ENCODE assay signal across 8 cellular contexts in the genomic region with DNA sequence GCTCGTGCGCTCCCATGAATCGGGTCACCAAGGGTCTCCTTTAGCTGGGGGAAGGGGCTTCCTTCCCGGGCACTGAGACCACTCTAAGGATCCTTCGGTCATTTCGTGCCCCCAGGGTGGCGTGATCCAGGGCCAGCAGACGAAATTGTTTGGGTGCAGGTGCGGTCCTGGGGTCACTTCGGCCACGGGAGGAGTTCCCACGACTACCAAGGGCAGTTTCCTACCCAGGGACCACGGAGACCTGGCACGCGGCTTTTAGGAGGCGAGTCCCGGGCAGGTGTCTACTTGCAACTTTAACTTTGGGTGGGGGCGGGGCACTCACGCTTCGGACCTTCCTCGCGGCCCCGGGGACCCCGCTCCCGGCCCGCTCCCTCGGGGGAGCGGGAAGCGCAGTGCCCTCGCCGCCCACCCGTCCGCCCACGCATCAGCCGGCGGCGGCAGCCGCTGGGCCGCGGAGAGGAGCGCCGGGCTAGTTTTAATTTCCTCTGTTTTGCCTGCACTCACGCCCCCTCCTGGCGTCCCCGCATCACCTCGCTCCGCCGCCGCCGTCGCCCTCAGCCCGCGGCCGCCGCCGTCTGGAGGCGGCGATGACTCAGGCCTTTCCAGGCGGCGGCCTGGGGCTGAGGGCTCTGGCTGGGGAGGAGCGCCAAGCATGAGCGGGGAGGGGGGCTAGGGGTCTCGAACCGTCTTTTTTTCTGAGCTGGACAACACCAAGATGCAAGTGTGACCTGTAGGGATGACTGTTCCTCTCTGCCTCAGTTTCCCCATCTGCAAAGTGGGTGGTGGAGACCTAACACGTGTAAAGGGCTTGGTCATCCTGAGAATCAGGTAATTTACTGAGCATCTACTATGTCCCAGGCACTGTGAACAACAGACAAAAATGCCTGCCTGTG. TPM values are rescaled to one million over a fixed set of nuclear protein-coding genes. Genes with fewer than 3 reads are reported as not detected.
DNase-seq lines count a peak whose midpoint lies in the region; ATAC-seq and TF ChIP-seq lines count a peak whose summit lies in the region.

No MANE protein-coding gene starts in this region.

- H3F3A ChIP-seq in DOHH2 (ENCODE audit: control insufficient read depth, insufficient read depth): no peaks in the 10 kb centered on the region

- no peaks in the 10 kb centered on the region for H3K36me3 ChIP-seq in DOHH2 (ENCODE audit: control insufficient read depth, low read length)
- no peaks in the 10 kb centered on the region for H3K36me3 ChIP-seq in HUES48 (ENCODE audit: control insufficient read depth, insufficient read depth, low read length)
- H3K36me3 ChIP-seq in RWPE2 (ENCODE audit: low read depth): no peaks in the 10 kb centered on the region

- H3K9me3 ChIP-seq in DOHH2 (ENCODE audit: control insufficient read depth, insufficient read depth, low read length) (no peaks in the 10 kb centered on the region), HUES48 (ENCODE audit: control insufficient read depth, insufficient read depth, low read length) (no peaks in the 10 kb centered on the region), RWPE2 (ENCODE audit: severe bottlenecking) (no peaks in the 10 kb centered on the region)

- peak overlapping the region; percentile 56 for H3K4me2 ChIP-seq in DOHH2 (ENCODE audit: low read length)

- peak overlapping the region; percentile 48; the same call in 1 of the 2 replicates for H3K9ac ChIP-seq in HUES48 (ENCODE audit: low read depth, low read length)

- H4K20me1 ChIP-seq in DOHH2 (ENCODE audit: control insufficient read depth, insufficient read depth, low read depth, low read length): no peaks in the 10 kb centered on the region

- intact Hi-C loops in activated T-helper 2 cell treated with anti-CD3 and anti-CD28 coated beads, Interferon-gamma antibody, Interleukin-2, Interleukin-4, amounts not matched to agents 10 μg/mL and 5 μg/mL and 100 μg/mL, durations not matched to agents 14 hours and 24 hours and 36 hours (cut with micrococcal nuclease): loop anchor here (1.0 to 10.0 kb wide), 3 partner anchors 56 to 290 kb away; partner anchors contain the start of genes PIN1 and ZNF561

- H3K4me3 ChIP-seq in DOHH2 (ENCODE audit: low read length) (peak overlapping the region; percentile 47), HUES48 (ENCODE audit: low read depth, low read length) (peak overlapping the region; percentile 77), RWPE2 (ENCODE audit: severe bottlenecking) (peak overlapping the region; percentile 39)

- no peak overlapping the region for H3K27ac Mint-ChIP-seq in activated T-helper 2 cell treated with anti-CD3 and anti-CD28 coated beads, Interferon-gamma antibody, Interleukin-2, Interleukin-4, amounts not matched to agents 10 μg/mL and 5 μg/mL and 100 μg/mL, durations not matched to agents 14 hours and 24 hours and 36 hours

- peak; percentile 91 for ATAC-seq in RWPE2 (ENCODE audit: low read depth)
- no peak for ATAC-seq in HG03460 (IDR thresholded peaks at IDR 0.05; ENCODE audit: unreplicated experiment)

- peak; percentile 62 for TF ChIP-seq CTCF in DOHH2 (IDR thresholded peaks at IDR 0.05; ENCODE audit: low read depth, low read length, poor library complexity, severe bottlenecking)
- TF ChIP-seq CTCF in RWPE2 (IDR thresholded peaks at IDR 0.05; ENCODE audit: poor library complexity, severe bottlenecking): peak; percentile 86

- H3K27ac ChIP-seq in DOHH2 (ENCODE audit: low read depth, low read length) (no peak overlapping the region), HUES48 (ENCODE audit: low read depth, low read length) (peak overlapping the region; percentile 72), RWPE2 (ENCODE audit: poor library complexity, severe bottlenecking) (no peak overlapping the region)

- peak overlapping the region; percentile 45 for H3K4me3 Mint-ChIP-seq in activated T-helper 2 cell treated with anti-CD3 and anti-CD28 coated beads, Interferon-gamma antibody, Interleukin-2, Interleukin-4, amounts not matched to agents 10 μg/mL and 5 μg/mL and 100 μg/mL, durations not matched to agents 14 hours and 24 hours and 36 hours (ENCODE audit: low read depth)

- DNase-seq in RWPE2 (ENCODE audit: low spot score) (no peak), fibroblast of the conjunctiva (ENCODE audit: low read depth) (peak; percentile 51), nucleus accumbens (lab: John Stamatoyannopoulos, UW) (peak in 29 of 56 donors; percentile 6 to 81 (median 21)), stromal cell of bone marrow (ENCODE audit: low read depth) (peak; percentile 56)
- peak; percentile 76 for DNase-seq in activated T-helper 2 cell treated with anti-CD3 and anti-CD28 coated beads, Interferon-gamma antibody, Interleukin-2, Interleukin-4, amounts not matched to agents 10 μg/mL and 5 μg/mL and 100 μg/mL, durations not matched to agents 14 hours and 24 hours and 36 hours (ENCODE audit: low spot score)

- no peaks in the 10 kb centered on the region for H3K79me2 ChIP-seq in DOHH2 (ENCODE audit: control insufficient read depth, low read length)

- no peaks in the 10 kb centered on the region for H3K9me3 Mint-ChIP-seq in activated T-helper 2 cell treated with anti-CD3 and anti-CD28 coated beads, Interferon-gamma antibody, Interleukin-2, Interleukin-4, amounts not matched to agents 10 μg/mL and 5 μg/mL and 100 μg/mL, durations not matched to agents 14 hours and 24 hours and 36 hours

- no peaks in the 10 kb centered on the region for H3K36me3 Mint-ChIP-seq in activated T-helper 2 cell treated with anti-CD3 and anti-CD28 coated beads, Interferon-gamma antibody, Interleukin-2, Interleukin-4, amounts not matched to agents 10 μg/mL and 5 μg/mL and 100 μg/mL, durations not matched to agents 14 hours and 24 hours and 36 hours (ENCODE audit: low read depth)

- H3K4me1 ChIP-seq in DOHH2 (ENCODE audit: control insufficient read depth, low read length): peaks cover 6% of the 10 kb centered on the region; the same call in 1 of the 2 replicates
- H3K4me1 ChIP-seq in HUES48 (ENCODE audit: control insufficient read depth, insufficient read depth, low read length): peaks cover 9% of the 10 kb centered on the region
- H3K4me1 ChIP-seq in RWPE2 (ENCODE audit: insufficient read depth, poor library complexity, severe bottlenecking): no peaks in the 10 kb centered on the region

- H3K9me2 ChIP-seq in DOHH2 (replicated peaks; ENCODE audit: control insufficient read depth, low read length): no peaks in the 10 kb centered on the region

- peaks cover 12% of the 10 kb centered on the region for H3K4me1 Mint-ChIP-seq in activated T-helper 2 cell treated with anti-CD3 and anti-CD28 coated beads, Interferon-gamma antibody, Interleukin-2, Interleukin-4, amounts not matched to agents 10 μg/mL and 5 μg/mL and 100 μg/mL, durations not matched to agents 14 hours and 24 hours and 36 hours (ENCODE audit: low read depth)

- peaks cover 26% of the 10 kb centered on the region for H3K27me3 Mint-ChIP-seq in activated T-helper 2 cell treated with anti-CD3 and anti-CD28 coated beads, Interferon-gamma antibody, Interleukin-2, Interleukin-4, amounts not matched to agents 10 μg/mL and 5 μg/mL and 100 μg/mL, durations not matched to agents 14 hours and 24 hours and 36 hours (ENCODE audit: low read depth)

- peaks cover 10% of the 10 kb centered on the region for H3K27me3 ChIP-seq in DOHH2 (ENCODE audit: control insufficient read depth, low read length)
- H3K27me3 ChIP-seq in HUES48 (ENCODE audit: control insufficient read depth, insufficient read depth, low read length): peaks cover 9% of the 10 kb centered on the region
- H3K27me3 ChIP-seq in RWPE2 (ENCODE audit: insufficient read depth, poor library complexity, severe bottlenecking): peaks cover 13% of the 10 kb centered on the region

RNA-seq across cellular contexts. Expression of gene OLFM2, which starts 21.8 kb away (rescaled TPM):
- 0.85 and 0.89 TPM in 2 replicates for total RNA-seq in activated T-helper 2 cell treated with anti-CD3 and anti-CD28 coated beads, Interferon-gamma antibody, Interleukin-2, Interleukin-4, amounts not matched to agents 10 μg/mL and 5 μg/mL and 100 μg/mL, durations not matched to agents 14 hours and 24 hours and 36 hours
